Comparison of ENCODE assay signal across 1 cellular context in genomic region chr11:4019891-4020290, GRCh38.
TF ChIP-seq lines count a peak whose summit lies in the region.

No MANE protein-coding gene starts in this region.

TF ChIP-seq in IMR-90, 13 proteins besides CTCF, POLR2A, EP300 and RAD21:
- TF ChIP-seq CEBPB (IDR thresholded peaks at IDR 0.05; ENCODE audit: low read depth, low read length) (no peak), RCOR1 (IDR thresholded peaks at IDR 0.05; ENCODE audit: insufficient replicate concordance, low read length) (no peak), NFE2L2 (IDR thresholded peaks at IDR 0.05; ENCODE audit: low read depth, low read length) (no peak), USF2 (IDR thresholded peaks at IDR 0.05; ENCODE audit: low read depth, low read length) (no peak), MAFK (IDR thresholded peaks at IDR 0.05; ENCODE audit: low read depth, low read length) (no peak), MAZ (IDR thresholded peaks at IDR 0.05; ENCODE audit: borderline replicate concordance, low read depth, low read length) (no peak), ELK1 (IDR thresholded peaks at IDR 0.05; ENCODE audit: borderline replicate concordance, low read depth, low read length) (no peak), MXI1 (IDR thresholded peaks at IDR 0.05; ENCODE audit: borderline replicate concordance, low read depth, low read length) (no peak), BHLHE40 (IDR thresholded peaks at IDR 0.05; ENCODE audit: low read depth, low read length) (no peak), CHD1 (IDR thresholded peaks at IDR 0.05; ENCODE audit: low read depth, low read length) (no peak), FOS (IDR thresholded peaks at IDR 0.05; ENCODE audit: low read depth, low read length) (no peak), RFX5 (IDR thresholded peaks at IDR 0.05; ENCODE audit: low read depth, low read length) (no peak), SMC3 (IDR thresholded peaks at IDR 0.05; ENCODE audit: low read depth, low read length) (no peak)
